Comparison of ENCODE assay signal across 9 cellular contexts in the genomic region with DNA sequence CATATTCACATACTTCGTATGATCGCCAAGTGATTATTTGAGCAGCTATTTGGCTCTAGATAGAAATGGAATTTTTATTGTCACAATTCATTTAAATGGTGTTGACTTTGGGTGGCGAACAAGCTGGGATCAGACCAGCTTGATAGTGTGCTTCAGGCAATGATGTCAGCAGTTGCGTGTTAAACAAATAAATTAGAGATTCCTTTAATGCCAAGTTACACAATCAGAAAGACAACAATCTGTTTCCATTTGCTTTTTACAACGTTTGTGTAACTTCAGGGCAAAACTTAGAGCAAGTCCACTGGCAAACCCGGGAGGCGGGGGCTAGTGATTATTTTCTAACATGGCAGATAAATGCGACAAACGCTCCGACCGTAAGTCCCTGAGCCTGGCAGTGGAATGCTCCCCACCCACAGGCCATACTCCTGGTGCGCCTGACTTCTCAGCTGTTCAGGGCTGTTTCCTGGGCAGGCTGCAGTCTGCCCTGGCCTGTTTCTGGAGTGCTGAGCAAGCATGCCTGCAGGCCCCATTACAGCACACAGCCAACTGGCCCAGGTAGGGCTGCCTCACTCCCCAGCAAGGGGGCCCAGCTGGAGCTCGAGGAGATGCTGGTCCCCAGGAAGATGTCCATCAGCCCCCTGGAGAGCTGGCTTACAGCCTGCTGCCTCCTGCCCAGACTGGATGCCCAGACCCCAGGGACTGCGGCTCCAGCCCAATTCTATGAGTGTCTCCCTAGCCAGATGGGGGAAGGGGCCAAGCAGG.
DNase-seq lines count a peak whose midpoint lies in the region; ATAC-seq and TF ChIP-seq lines count a peak whose summit lies in the region.
"Had no signal": no experiment of that assay in that cellular context is flagged by ENCODE, and none has a peak within 500 bp of the region (broad histone marks: within the 10 kb centered on the region; RNA-seq: fewer than 3 reads in every experiment).

No MANE protein-coding gene starts in this region.

- peak; percentile 90 to 91 for DNase-seq in Caco-2
- peak; percentile 84 for DNase-seq in NCI-H748 (lab: John Stamatoyannopoulos, UW; ENCODE audit: unreplicated experiment)
- peak; percentile 93 for DNase-seq in epithelial cell of esophagus (ENCODE audit: low read depth)
- peak; percentile 70 for DNase-seq in myocyte (ENCODE audit: low read depth)
- DNase-seq in NCI-H187 (lab: John Stamatoyannopoulos, UW) = no peak
- no peak for DNase-seq in COLO668 (lab: John Stamatoyannopoulos, UW; ENCODE audit: unreplicated experiment)
- DNase-seq: DND-41 had no signal

- H3K4me3 Mint-ChIP-seq in Caco-2 (ENCODE audit: unreplicated experiment) = peak overlapping the region; percentile 61

- peaks cover 10% of the 10 kb centered on the region for H3K9me3 Mint-ChIP-seq in Caco-2 (ENCODE audit: unreplicated experiment)

- peak overlapping the region; percentile 93 for H3K27ac Mint-ChIP-seq in Caco-2 (ENCODE audit: unreplicated experiment)

- no TSS peak for BruUV-seq in Caco-2 (replicated peaks; lab: Mats Ljungman, UMichigan)

- H3K9me3 ChIP-seq in Caco-2 = no peaks in the 10 kb centered on the region

- peak overlapping the region; percentile 2; the same call in 1 of the 2 replicates for H3K4me3 ChIP-seq in Caco-2 (ENCODE audit: low read depth, low read length)
- peak overlapping the region; percentile 22 for H3K4me3 ChIP-seq in epithelial cell of esophagus (ENCODE audit: low read length)

- TF ChIP-seq CTCF in Caco-2 (IDR thresholded peaks at IDR 0.05; ENCODE audit: insufficient read depth in 1 of 2, low read depth in 1 of 2, low read length in 1 of 2, severe bottlenecking in 1 of 2, unreplicated experiment in 1 of 2) (no peak), epithelial cell of esophagus (IDR thresholded peaks at IDR 0.05; ENCODE audit: insufficient read depth, low read depth, low read length, missing control alignments) (no peak)

- H3K36me3 ChIP-seq in Caco-2 (ENCODE audit: control insufficient read depth, insufficient read depth, low read length) = no peaks in the 10 kb centered on the region

- peaks cover 32% of the 10 kb centered on the region for H3K4me1 ChIP-seq in Caco-2

- POLR2A ChIA-PET in Caco-2 (lab: Charles Lee) = interaction anchor here (0.5 to 1.5 kb wide), 3 partner anchors 15 to 96 kb away, joined by 4 to 8 read pairs (median 4); no protein-coding TSS in a partner anchor

- CTCF ChIA-PET in Caco-2 (lab: Charles Lee) = interaction anchor here (1.0 to 2.3 kb wide), 3 partner anchors 57 to 96 kb away, joined by 4 to 9 read pairs (median 8); no protein-coding TSS in a partner anchor

- H3K27me3 ChIP-seq in Caco-2 (replicated peaks; ENCODE audit: control insufficient read depth, insufficient read depth, low read length) = no peaks in the 10 kb centered on the region

- H3K27me3 Mint-ChIP-seq in Caco-2 (ENCODE audit: insufficient read depth, unreplicated experiment) = no peaks in the 10 kb centered on the region

- H3K36me3 Mint-ChIP-seq in Caco-2 (ENCODE audit: insufficient read depth, unreplicated experiment) = peaks cover 8% of the 10 kb centered on the region

- intact Hi-C loops in Caco-2 (cut with micrococcal nuclease; ENCODE audit: unreplicated experiment) = loop anchor here (1.0 kb wide), 6 partner anchors 16 to 784 kb away; no protein-coding TSS in a partner anchor

- H3K4me1 Mint-ChIP-seq in Caco-2 (ENCODE audit: low read depth, unreplicated experiment) = peaks cover 35% of the 10 kb centered on the region

- ATAC-seq in GM18517 (IDR thresholded peaks at IDR 0.05; ENCODE audit: unreplicated experiment) = no peak
- ATAC-seq in HG03196 (IDR thresholded peaks at IDR 0.05; ENCODE audit: unreplicated experiment) = no peak

Comparison
In these comparisons a context has a peak if more than half of its experiments do, and no peak if none do; other contexts are left out.
1. DNase-seq: peak in Caco-2 (2 of 2), NCI-H748 (single experiment), epithelial cell of esophagus (single experiment) and myocyte (single experiment); none in NCI-H187 (0 of 2) and COLO668 (single experiment).